In genomic region chr16:3690470-3690918, GRCh38 we compare ENCODE assay signal across 8 cellular contexts. TPM values are rescaled to one million over a fixed set of nuclear protein-coding genes. Genes with fewer than 3 reads are reported as not detected.
A peak's percentile ranks its signal among the peaks of the same experiment; 100 is the strongest.
DNase-seq lines count a peak whose midpoint lies in the region; ATAC-seq and TF ChIP-seq lines count a peak whose summit lies in the region.

No MANE protein-coding gene starts in this region.

- no peaks in the 10 kb centered on the region for H3K9me3 Mint-ChIP-seq in activated CD4-positive, alpha-beta T cell treated with anti-CD3 and anti-CD28 coated beads, Interleukin-2, amount 10 ng/mL, durations not matched to agents 24 days and 14 days

- peak overlapping the region; percentile 58 for H3K4me3 ChIP-seq in choroid plexus epithelial cell (ENCODE audit: low read depth, low read length)

- peak overlapping the region; percentile 25 for H3K4me3 Mint-ChIP-seq in activated CD4-positive, alpha-beta T cell treated with anti-CD3 and anti-CD28 coated beads, Interleukin-2, amount 10 ng/mL, durations not matched to agents 24 days and 14 days

- intact Hi-C loops in activated CD4-positive, alpha-beta T cell treated with anti-CD3 and anti-CD28 coated beads, Interleukin-2, amount 10 ng/mL, durations not matched to agents 24 days and 14 days (cut with micrococcal nuclease) = loop anchor here (1.0 to 2.0 kb wide), 2 partner anchors 26 to 190 kb away; partner anchors contain the start of genes CREBBP and TRAP1

- ATAC-seq in HG03095 (IDR thresholded peaks at IDR 0.05; ENCODE audit: unreplicated experiment) (peak; percentile 85), HG03457 (IDR thresholded peaks at IDR 0.05; ENCODE audit: unreplicated experiment) (no peak)

- DNase-seq in ELR (ENCODE audit: low read depth) (peak; percentile 89), NCI-H460 (ENCODE audit: extremely low read depth, low read depth) (peak; percentile 80), choroid plexus epithelial cell (ENCODE audit: low read depth) (peak; percentile 96), left kidney (ENCODE audit: low read depth, low spot score) (peak; percentile 92)
- peak; percentile 94 for DNase-seq in activated CD4-positive, alpha-beta T cell treated with anti-CD3 and anti-CD28 coated beads, Interleukin-2, amount 10 ng/mL, durations not matched to agents 24 days and 14 days
- peak; percentile 60 to 73 (median 65) for DNase-seq in stimulated activated CD4-positive, alpha-beta T cell treated with anti-CD3 and anti-CD28 coated beads, Interleukin-1b, Interleukin-23, amount 100 ng/mL, for 24 hours (ENCODE audit: low read depth in 4 of 4, low spot score in 1 of 4)

- H3K27me3 Mint-ChIP-seq in activated CD4-positive, alpha-beta T cell treated with anti-CD3 and anti-CD28 coated beads, Interleukin-2, amount 10 ng/mL, durations not matched to agents 24 days and 14 days = no peaks in the 10 kb centered on the region

- peaks cover 7% of the 10 kb centered on the region for H3K4me1 Mint-ChIP-seq in activated CD4-positive, alpha-beta T cell treated with anti-CD3 and anti-CD28 coated beads, Interleukin-2, amount 10 ng/mL, durations not matched to agents 24 days and 14 days

- peak; percentile 96 for TF ChIP-seq CTCF in choroid plexus epithelial cell (conservative IDR thresholded peaks at IDR 0.05; ENCODE audit: low read depth, low read length)

- H3K36me3 Mint-ChIP-seq in activated CD4-positive, alpha-beta T cell treated with anti-CD3 and anti-CD28 coated beads, Interleukin-2, amount 10 ng/mL, durations not matched to agents 24 days and 14 days (ENCODE audit: low read depth) = peaks cover 37% of the 10 kb centered on the region

- peak overlapping the region; percentile 45 for H3K27ac Mint-ChIP-seq in activated CD4-positive, alpha-beta T cell treated with anti-CD3 and anti-CD28 coated beads, Interleukin-2, amount 10 ng/mL, durations not matched to agents 24 days and 14 days

RNA-seq across cellular contexts. Expression of gene TRAP1, which starts 26.8 kb away (rescaled TPM):
- 235 and 238 TPM in 2 replicates for total RNA-seq in NCI-H460 (2014; rRNA removed; shearing (Covaris generic))
- 371 and 400 TPM in 2 replicates for polyA plus RNA-seq in NCI-H460 (2014; cell fraction: nucleus; rRNA removed)
- total RNA-seq in activated CD4-positive, alpha-beta T cell treated with anti-CD3 and anti-CD28 coated beads, Interleukin-2, amount 10 ng/mL, durations not matched to agents 24 days and 14 days = 394 and 421 TPM in 2 replicates

RNA-seq across cellular contexts. Expression of gene DNASE1, which starts 36.0 kb away (rescaled TPM):
- 4.9 and 5.4 TPM in 2 replicates for total RNA-seq in NCI-H460 (2014; rRNA removed; shearing (Covaris generic))
- 4.8 and 8.2 TPM in 2 replicates for polyA plus RNA-seq in NCI-H460 (2014; cell fraction: nucleus; rRNA removed)
- 11.0 and 11.6 TPM in 2 replicates for total RNA-seq in activated CD4-positive, alpha-beta T cell treated with anti-CD3 and anti-CD28 coated beads, Interleukin-2, amount 10 ng/mL, durations not matched to agents 24 days and 14 days
